20 cellular contexts compared by ENCODE assay signal in genomic region chr6:42066156-42066555, GRCh38.
"Had no signal": no experiment of that assay in that cellular context is flagged by ENCODE, and none has a peak within 500 bp of the region (broad histone marks: within the 10 kb centered on the region; RNA-seq: fewer than 3 reads in every experiment).

No MANE protein-coding gene starts in this region.

- H3K27ac ChIP-seq: left lung, neutrophil, psoas muscle, suprapubic skin, tibial artery, upper lobe of left lung, uterus had no signal

- H3K36me3 ChIP-seq: uterus had no signal

- H3K27ac Mint-ChIP-seq: stimulated activated effector memory CD8-positive, alpha-beta T cell treated with anti-CD3 and anti-CD28 coated beads, Interleukin-12 subunit alpha, Interleukin-12 subunit beta, amount 100 ng/mL, for 72 hours had no signal

- H3K9me3 Mint-ChIP-seq: naive thymus-derived CD4-positive, alpha-beta T cell; stimulated activated effector memory CD8-positive, alpha-beta T cell treated with anti-CD3 and anti-CD28 coated beads, Interleukin-12 subunit alpha, Interleukin-12 subunit beta, amount 100 ng/mL, for 72 hours had no signal

- ATAC-seq: left lung; naive thymus-derived CD4-positive, alpha-beta T cell; psoas muscle; stimulated activated effector memory CD8-positive, alpha-beta T cell treated with anti-CD3 and anti-CD28 coated beads, Interleukin-12 subunit alpha, Interleukin-12 subunit beta, amount 100 ng/mL, for 72 hours; stimulated activated naive CD8-positive, alpha-beta T cell treated with anti-CD3 and anti-CD28 coated beads, Interleukin-15, Interleukin-2, amounts not matched to agents 100 U/mL and 50 U/mL, for 24 hours had no signal

- H3K4me1 ChIP-seq: left lung, psoas muscle, suprapubic skin, tibial artery, upper lobe of left lung, uterus had no signal

- H3K4me3 Mint-ChIP-seq: naive thymus-derived CD4-positive, alpha-beta T cell; stimulated activated effector memory CD8-positive, alpha-beta T cell treated with anti-CD3 and anti-CD28 coated beads, Interleukin-12 subunit alpha, Interleukin-12 subunit beta, amount 100 ng/mL, for 72 hours had no signal

- H3K4me3 ChIP-seq: dorsolateral prefrontal cortex, left lung, lung, psoas muscle, smooth muscle cell, suprapubic skin, tibial artery, upper lobe of left lung, uterus had no signal

- FAIRE-seq: frontal cortex had no signal

- DNase-seq: cortex of kidney; effector CD8-positive, alpha-beta T cell; islet precursor cell; left lung; mesendoderm; naive thymus-derived CD4-positive, alpha-beta T cell; psoas muscle; stimulated activated CD4-positive, alpha-beta T cell treated with anti-CD3 and anti-CD28 coated beads, Interleukin-4, amount 100 ng/mL, for 1 hour; stimulated activated CD8-positive, alpha-beta memory T cell treated with anti-CD3 and anti-CD28 coated beads, Interleukin-4, amount 100 ng/mL, for 48 hours; stimulated activated naive CD8-positive, alpha-beta T cell treated with anti-CD3 and anti-CD28 coated beads, Interleukin-15, Interleukin-2, amounts not matched to agents 100 U/mL and 50 U/mL, for 24 hours; tibial artery; upper lobe of left lung; uterus had no signal

- H3K4me2 ChIP-seq: smooth muscle cell had no signal

- H3K4me1 Mint-ChIP-seq: stimulated activated effector memory CD8-positive, alpha-beta T cell treated with anti-CD3 and anti-CD28 coated beads, Interleukin-12 subunit alpha, Interleukin-12 subunit beta, amount 100 ng/mL, for 72 hours had no signal

- H3K27me3 Mint-ChIP-seq: naive thymus-derived CD4-positive, alpha-beta T cell had no signal

- H3K9me3 ChIP-seq: left lung, neutrophil, psoas muscle, suprapubic skin, tibial artery, upper lobe of left lung, uterus had no signal

- H3K27me3 ChIP-seq: dorsolateral prefrontal cortex, left lung, neutrophil, suprapubic skin, tibial artery, upper lobe of left lung, uterus had no signal
